ENCODE assay signal across 8 cellular contexts in genomic region chr6:5135783-5136376, GRCh38. TPM values are rescaled to one million over a fixed set of nuclear protein-coding genes. Genes with fewer than 3 reads are reported as not detected.
A peak's percentile ranks its signal among the peaks of the same experiment; 100 is the strongest.
DNase-seq lines count a peak whose midpoint lies in the region; ATAC-seq and TF ChIP-seq lines count a peak whose summit lies in the region.

No MANE protein-coding gene starts in this region.

- TF ChIP-seq RAD21 in SK-N-SH (IDR thresholded peaks at IDR 0.05; ENCODE audit: low read length), result peak; percentile 41; the same call in 1 of the 2 replicates

- in situ Hi-C loops in astrocyte of the cerebellum (cut with HindIII; ENCODE audit: low sequenced_read_pairs), result loop anchor here (25.0 kb wide), 1 partner anchor 251 kb away; no protein-coding TSS in a partner anchor

- no peaks in the 10 kb centered on the region for H3K36me3 ChIP-seq in SK-N-SH (replicated peaks in 1 of 2; ENCODE audit: control insufficient read depth in 1 of 2, insufficient read depth in 2 of 2, low read length in 1 of 2)
- H3K36me3 ChIP-seq in thoracic aorta, result no peaks in the 10 kb centered on the region

- no peak overlapping the region for H2AFZ ChIP-seq in SK-N-SH (ENCODE audit: low read depth)

- DNase-seq in COLO668 (lab: John Stamatoyannopoulos, UW; ENCODE audit: unreplicated experiment), result peak; percentile 26
- DNase-seq in SK-N-SH, result peak; percentile 53
- no peak for DNase-seq in astrocyte of the cerebellum (ENCODE audit: low read depth)
- peak; percentile 69 to 75 for DNase-seq in lung microvascular endothelial cell (ENCODE audit: low read depth in 2 of 2)
- DNase-seq in thoracic aorta (ENCODE audit: low spot score), result no peak
- DNase-seq in NCI-H2081 treated with DMSO at 0.1 percent for 48 hours (lab: John Stamatoyannopoulos, UW), result no peak

- CTCF ChIA-PET in SK-N-SH (lab: Yijun Ruan, JAX), result no interaction called here

- H3K27me3 ChIP-seq in SK-N-SH (ENCODE audit: insufficient read depth), result no peaks in the 10 kb centered on the region
- no peaks in the 10 kb centered on the region for H3K27me3 ChIP-seq in thoracic aorta (replicated peaks; ENCODE audit: insufficient read depth)

- no peaks in the 10 kb centered on the region for H3K9me3 ChIP-seq in SK-N-SH
- no peaks in the 10 kb centered on the region for H3K9me3 ChIP-seq in thoracic aorta

- TF ChIP-seq EP300 in SK-N-SH (IDR thresholded peaks at IDR 0.05; ENCODE audit: borderline replicate concordance in 1 of 2, low read depth in 1 of 2, low read length in 1 of 2), result no peak

- H3K27ac ChIP-seq in SK-N-SH (ENCODE audit: low read depth in 2 of 2, low read length in 1 of 2) (no peak overlapping the region), thoracic aorta (no peak overlapping the region)

- H3F3A ChIP-seq in SK-N-SH (replicated peaks; ENCODE audit: insufficient read depth), result no peaks in the 10 kb centered on the region

- H3K4me1 ChIP-seq in SK-N-SH (ENCODE audit: control insufficient read depth in 1 of 2, insufficient read depth in 2 of 2, low read depth in 1 of 2, low read length in 1 of 2), result no peaks in the 10 kb centered on the region
- peaks cover 0 to 11% of the 10 kb centered on the region in 2 donors for H3K4me1 ChIP-seq in thoracic aorta (ENCODE audit: control insufficient read depth in 1 of 2, low read depth in 2 of 2)

- WGBS in SK-N-SH (ENCODE audit: low lambda C conversion rate), result 74% methylated on average over 9 of the region's 9 CpGs

- H3K9ac ChIP-seq in SK-N-SH, result no peak overlapping the region

- no peaks in the 10 kb centered on the region for H3K9me2 ChIP-seq in SK-N-SH

- no peak overlapping the region for H3K4me2 ChIP-seq in SK-N-SH

- POLR2A ChIA-PET in SK-N-SH (lab: Yijun Ruan, JAX), result no interaction called here

- ATAC-seq in HG02973 (IDR thresholded peaks at IDR 0.05; ENCODE audit: unreplicated experiment), result peak; percentile 46
- no peak for ATAC-seq in thoracic aorta (ENCODE audit: insufficient number of reproducible peaks, low FRiP score, low read depth)
- no peak for ATAC-seq in GM19395 (IDR thresholded peaks at IDR 0.05; ENCODE audit: unreplicated experiment)

- H3K4me3 ChIP-seq in SK-N-SH (ENCODE audit: low read depth in 2 of 2, low read length in 1 of 2) (peak overlapping the region in 1 of 2 experiments; percentile 21; a peak in 1 of 4 replicates), astrocyte of the cerebellum (ENCODE audit: low read depth, low read length) (no peak overlapping the region), thoracic aorta (no peak overlapping the region)

- peak; percentile 72 for TF ChIP-seq CTCF in SK-N-SH (IDR thresholded peaks at IDR 0.05)
- TF ChIP-seq CTCF in astrocyte of the cerebellum (IDR thresholded peaks at IDR 0.05; ENCODE audit: low read depth, low read length, missing control alignments), result peak; percentile 75
- TF ChIP-seq CTCF in thoracic aorta (IDR thresholded peaks at IDR 0.05), result peak; percentile 61

- H3K79me2 ChIP-seq in SK-N-SH (ENCODE audit: insufficient read depth), result no peaks in the 10 kb centered on the region

- no peaks in the 10 kb centered on the region for H4K20me1 ChIP-seq in SK-N-SH (ENCODE audit: insufficient read depth)

TF ChIP-seq in SK-N-SH, 30 proteins besides CTCF, POLR2A, EP300 and RAD21:
- TF ChIP-seq JUND (IDR thresholded peaks at IDR 0.05) (no peak), SMC3 (IDR thresholded peaks at IDR 0.05; ENCODE audit: low read depth, low read length) (no peak), FOSL2 (IDR thresholded peaks at IDR 0.05; ENCODE audit: borderline replicate concordance, low read depth) (no peak), GATA2 (CRISPR knock-in tag; IDR thresholded peaks at IDR 0.05) (no peak), MXI1 (IDR thresholded peaks at IDR 0.05; ENCODE audit: low read depth, low read length) (no peak), REST (IDR thresholded peaks at IDR 0.05; ENCODE audit: low read depth, low read length) (no peak), ELF1 (IDR thresholded peaks at IDR 0.05) (no peak), FOXJ3 (CRISPR knock-in tag; IDR thresholded peaks at IDR 0.05) (no peak), PBX3 (IDR thresholded peaks at IDR 0.05) (no peak), IRF3 (IDR thresholded peaks at IDR 0.05; ENCODE audit: low read depth, low read length) (no peak), RXRA (IDR thresholded peaks at IDR 0.05; ENCODE audit: borderline replicate concordance, low read depth) (no peak), NFIC (IDR thresholded peaks at IDR 0.05; ENCODE audit: borderline replicate concordance) (no peak), USF1 (IDR thresholded peaks at IDR 0.05; ENCODE audit: borderline replicate concordance, low read depth) (no peak), EZH2phosphoT487 (IDR thresholded peaks at IDR 0.05; ENCODE audit: borderline replicate concordance, low read depth) (no peak), NRF1 (IDR thresholded peaks at IDR 0.05; ENCODE audit: low read depth, low read length) (no peak)

RNA-seq across cellular contexts. Expression of gene PPP1R3G, which starts 50.7 kb away (rescaled TPM):
- 0.08 and 0.10 TPM in 2 replicates for polyA plus RNA-seq in SK-N-SH (2012; rRNA removed)
- 0.04 and 0.08 TPM in 2 replicates for polyA plus RNA-seq in SK-N-SH (2012; cell fraction: cytosol; rRNA removed)
- 0.09 and 0.12 TPM in 2 replicates for polyA plus RNA-seq in SK-N-SH (2012; cell fraction: nucleus; rRNA removed)
- total RNA-seq in lung microvascular endothelial cell, result 0.65 and 1.6 TPM in 2 replicates
- total RNA-seq in thoracic aorta, result 1 to 10 TPM; 3.7 to 7.3 TPM

Comparison
In these comparisons a context has a peak if more than half of its experiments do, and no peak if none do; other contexts are left out.
1. DNase-seq: peak in COLO668 (single experiment), SK-N-SH (single experiment) and lung microvascular endothelial cell (2 of 2); none in astrocyte of the cerebellum (single experiment), thoracic aorta (single experiment) and NCI-H2081 treated with DMSO at 0.1 percent for 48 hours (single experiment).
2. Peak in every context shown above with its lines, with median percentiles within 50 percentile points of each other: CTCF ChIP-seq.